Comparison of ENCODE assay signal across 24 cellular contexts in genomic region chr1:210937846-210938245, GRCh38.
"Had no signal": no experiment of that assay in that cellular context is flagged by ENCODE, and none has a peak within 500 bp of the region (broad histone marks: within the 10 kb centered on the region; RNA-seq: fewer than 3 reads in every experiment).

No MANE protein-coding gene starts in this region.

- H3K27me3 ChIP-seq: adrenal gland, ascending aorta, ovary, stomach, thyroid gland, upper lobe of right lung had no signal

- H3K27ac ChIP-seq: adrenal gland, ascending aorta, gastroesophageal sphincter, left ventricle myocardium inferior, ovary, stomach, thyroid gland, upper lobe of right lung had no signal

- H3K9me3 ChIP-seq: adrenal gland, ascending aorta, ovary, stomach, thyroid gland, upper lobe of right lung had no signal

- H3K36me3 ChIP-seq: adrenal gland, ascending aorta, gastroesophageal sphincter, left ventricle myocardium inferior, ovary, stomach, thyroid gland, upper lobe of right lung had no signal

- DNase-seq: activated B cell treated with CpG ODN at 0.5 μM for 24 hours; activated CD4-positive, alpha-beta T cell treated with anti-CD3 and anti-CD28 coated beads, Interleukin-2, amount 50 U/mL, for 1 hour; activated CD8-positive, alpha-beta T cell treated with anti-CD3 and anti-CD28 coated beads for 36 hours; activated naive CD4-positive, alpha-beta T cell treated with anti-CD3 and anti-CD28 coated beads for 36 hours; activated naive CD8-positive, alpha-beta T cell treated with anti-CD3 and anti-CD28 coated beads for 36 hours; activated T-cell treated with anti-CD3 and anti-CD28 coated beads, Interleukin-2, amount 50 U/mL, for 72 hours; adrenal gland; head of caudate nucleus; hypothalamus; left ventricle myocardium inferior; naive thymus-derived CD4-positive, alpha-beta T cell; ovary; retina; stimulated activated CD4-positive, alpha-beta T cell treated with anti-CD3 and anti-CD28 coated beads, Interleukin-15, amount 100 ng/mL, for 24 hours; stimulated activated CD4-positive, alpha-beta T cell treated with anti-CD3 and anti-CD28 coated beads, Interleukin-2, amount 100 ng/mL, for 24 hours; stimulated activated naive B cell treated with anti-CD40 and anti-IgM and Interleukin-4, amounts not matched to agents 10 μg/mL and 1 μg/mL and 100 μg/mL, for 72 hours; stomach; T-helper 1 cell; thyroid gland; upper lobe of right lung had no signal

- FAIRE-seq: endothelial cell of umbilical vein had no signal

- H3K4me3 ChIP-seq: adrenal gland, ascending aorta, gastroesophageal sphincter, left ventricle myocardium inferior, lung, ovary, stomach, thyroid gland, upper lobe of right lung had no signal

- H3K4me1 ChIP-seq: adrenal gland, ascending aorta, gastroesophageal sphincter, left ventricle myocardium inferior, stomach, thyroid gland, upper lobe of right lung had no signal

- ATAC-seq: activated CD8-positive, alpha-beta T cell treated with anti-CD3 and anti-CD28 coated beads for 36 hours; activated T-cell treated with anti-CD3 and anti-CD28 coated beads, Interleukin-2, amount 50 U/mL, for 72 hours; gastroesophageal sphincter; naive thymus-derived CD4-positive, alpha-beta T cell; stimulated activated naive B cell treated with anti-CD40 and anti-IgM and Interleukin-4, amounts not matched to agents 10 μg/mL and 1 μg/mL and 100 μg/mL, for 72 hours; upper lobe of right lung had no signal
